ENCODE assay signal across 18 cellular contexts in genomic region chr1:65512967-65513777, GRCh38.
DNase-seq lines count a peak whose midpoint lies in the region; ATAC-seq and TF ChIP-seq lines count a peak whose summit lies in the region.
"Had no signal": no experiment of that assay in that cellular context is flagged by ENCODE, and none has a peak within 500 bp of the region (broad histone marks: within the 10 kb centered on the region; RNA-seq: fewer than 3 reads in every experiment).

No MANE protein-coding gene starts in this region.

- DNase-seq in AG10803 (ENCODE audit: low read depth) (peak; percentile 54), HFFc6 (no peak), choroid plexus epithelial cell (ENCODE audit: low read depth) (peak; percentile 53), myocyte (ENCODE audit: low read depth) (peak; percentile 24), NCI-H1105 treated with DMSO at 0.1 percent for 48 hours (lab: John Stamatoyannopoulos, UW) (no peak), D341Med (ENCODE audit: low spot score) (no peak), hippocampal formation (lab: John Stamatoyannopoulos, UW) (no peak)
- DNase-seq: activated CD4-positive, CD25-positive, alpha-beta regulatory T cell treated with anti-CD3 and anti-CD28 coated beads, Interleukin-2, amount 50 U/mL, for 72 hours; brain microvascular endothelial cell; CD4-positive, alpha-beta T cell; naive thymus-derived CD4-positive, alpha-beta T cell; NCI-H1436; T1000; thyroid gland had no signal

- peak overlapping the region; percentile 10 for H3K4me3 Mint-ChIP-seq in HFFc6
- H3K4me3 Mint-ChIP-seq: activated naive CD8-positive, alpha-beta T cell; CD4-positive, alpha-beta T cell; naive thymus-derived CD4-positive, alpha-beta T cell had no signal

- H3K9me3 Mint-ChIP-seq in HFFc6, result peaks cover under 1% of the 10 kb centered on the region; the same call in 1 of the 2 replicates
- H3K9me3 Mint-ChIP-seq: CD4-positive, alpha-beta T cell; naive thymus-derived CD4-positive, alpha-beta T cell had no signal

- H3K4me1 Mint-ChIP-seq in HFFc6 (ENCODE audit: low read depth), result peaks cover 57% of the 10 kb centered on the region
- H3K4me1 Mint-ChIP-seq: naive thymus-derived CD4-positive, alpha-beta T cell had no signal

- no peak overlapping the region for H3K4me3 ChIP-seq in AG10803 (ENCODE audit: low read length)
- H3K4me3 ChIP-seq in choroid plexus epithelial cell (ENCODE audit: low read depth, low read length), result no peak overlapping the region
- H3K4me3 ChIP-seq: HAP-1, thyroid gland had no signal

- H3K36me3 Mint-ChIP-seq in HFFc6 (ENCODE audit: low read depth), result peaks cover 13% of the 10 kb centered on the region

- ATAC-seq in GM19467 (IDR thresholded peaks at IDR 0.05; ENCODE audit: unreplicated experiment), result no peak
- ATAC-seq: esophagus mucosa; naive thymus-derived CD4-positive, alpha-beta T cell had no signal

- H3K27me3 Mint-ChIP-seq in HFFc6 (ENCODE audit: insufficient read depth), result no peaks in the 10 kb centered on the region; the same call in 1 of the 2 replicates
- H3K27me3 Mint-ChIP-seq: activated naive CD8-positive, alpha-beta T cell; CD4-positive, alpha-beta T cell had no signal

- peak overlapping the region; percentile 73 for H3K27ac Mint-ChIP-seq in HFFc6
- H3K27ac Mint-ChIP-seq: activated naive CD8-positive, alpha-beta T cell; CD4-positive, alpha-beta T cell; naive thymus-derived CD4-positive, alpha-beta T cell had no signal

- no peak for TF ChIP-seq CTCF in AG10803 (conservative IDR thresholded peaks at IDR 0.05; ENCODE audit: low read length)
- no peak for TF ChIP-seq CTCF in HFFc6 (IDR thresholded peaks at IDR 0.05)
- no peak for TF ChIP-seq CTCF in choroid plexus epithelial cell (conservative IDR thresholded peaks at IDR 0.05; ENCODE audit: low read depth, low read length)

Comparison
In these comparisons a context has a peak if more than half of its experiments do, and no peak if none do; other contexts are left out.
1. DNase-seq: peak in AG10803 (single experiment), choroid plexus epithelial cell (single experiment) and myocyte (single experiment); none in HFFc6 (single experiment), NCI-H1105 treated with DMSO at 0.1 percent for 48 hours (single experiment), D341Med (single experiment) and hippocampal formation (0 of 2).